In the genomic region with DNA sequence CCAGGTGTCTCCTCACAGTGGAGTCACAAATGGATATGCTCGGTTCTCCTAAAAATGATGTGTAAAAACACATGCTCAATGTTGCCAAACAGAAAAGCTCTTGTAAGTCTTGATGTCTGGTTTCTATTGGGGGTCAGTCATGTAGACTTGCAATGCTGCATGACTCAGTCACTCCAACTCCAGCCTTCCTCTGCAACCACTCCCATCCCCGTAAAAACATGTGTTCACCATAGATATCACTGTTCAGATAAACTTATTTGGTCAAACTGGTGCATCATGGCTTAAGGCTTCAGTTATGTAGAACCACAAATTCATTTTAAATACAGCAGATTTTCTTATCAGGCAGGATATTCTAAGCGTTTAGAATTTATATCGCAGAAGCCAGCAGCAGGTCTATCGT, we compare ENCODE assay signal across 14 cellular contexts.
"Had no signal": no experiment of that assay in that cellular context is flagged by ENCODE, and none has a peak within 500 bp of the region (broad histone marks: within the 10 kb centered on the region; RNA-seq: fewer than 3 reads in every experiment).

No MANE protein-coding gene starts in this region.

- H3K36me3 ChIP-seq: neural progenitor cell, thyroid gland, vagina had no signal

- ATAC-seq: activated CD8-positive, alpha-beta memory T cell treated with anti-CD3 and anti-CD28 coated beads, Interleukin-2, amount 10 ng/mL, durations not matched to agents 7 days and 5 days; activated naive CD4-positive, alpha-beta T cell treated with anti-CD3 and anti-CD28 coated beads, Interleukin-2, amount 50 U/mL, for 72 hours had no signal

- H3K4me3 ChIP-seq: neural progenitor cell, thyroid gland, vagina had no signal

- DNase-seq: activated CD4-positive, alpha-beta T cell treated with anti-CD3 and anti-CD28 coated beads for 1 hour; activated CD4-positive, alpha-beta T cell treated with anti-CD3 and anti-CD28 coated beads, Interleukin-2, amount 50 U/mL, for 48 hours; activated CD8-positive, alpha-beta memory T cell treated with anti-CD3 and anti-CD28 coated beads, Interleukin-2, amount 10 ng/mL, durations not matched to agents 7 days and 5 days; activated effector memory CD4-positive, alpha-beta T cell treated with Interleukin-2 at 50 U/mL for 16 hours; activated T-cell treated with anti-CD3 and anti-CD28 coated beads, Interleukin-2, amount 50 U/mL, for 24 hours; hippocampal formation; retina; small intestine; T-helper 2 cell; thyroid gland had no signal

- H3K27ac ChIP-seq: neural progenitor cell, parathyroid adenoma, thyroid gland, vagina had no signal

- H3K27me3 ChIP-seq: neural progenitor cell, thyroid gland, vagina had no signal
